1 cellular context compared by ENCODE assay signal in the genomic region with DNA sequence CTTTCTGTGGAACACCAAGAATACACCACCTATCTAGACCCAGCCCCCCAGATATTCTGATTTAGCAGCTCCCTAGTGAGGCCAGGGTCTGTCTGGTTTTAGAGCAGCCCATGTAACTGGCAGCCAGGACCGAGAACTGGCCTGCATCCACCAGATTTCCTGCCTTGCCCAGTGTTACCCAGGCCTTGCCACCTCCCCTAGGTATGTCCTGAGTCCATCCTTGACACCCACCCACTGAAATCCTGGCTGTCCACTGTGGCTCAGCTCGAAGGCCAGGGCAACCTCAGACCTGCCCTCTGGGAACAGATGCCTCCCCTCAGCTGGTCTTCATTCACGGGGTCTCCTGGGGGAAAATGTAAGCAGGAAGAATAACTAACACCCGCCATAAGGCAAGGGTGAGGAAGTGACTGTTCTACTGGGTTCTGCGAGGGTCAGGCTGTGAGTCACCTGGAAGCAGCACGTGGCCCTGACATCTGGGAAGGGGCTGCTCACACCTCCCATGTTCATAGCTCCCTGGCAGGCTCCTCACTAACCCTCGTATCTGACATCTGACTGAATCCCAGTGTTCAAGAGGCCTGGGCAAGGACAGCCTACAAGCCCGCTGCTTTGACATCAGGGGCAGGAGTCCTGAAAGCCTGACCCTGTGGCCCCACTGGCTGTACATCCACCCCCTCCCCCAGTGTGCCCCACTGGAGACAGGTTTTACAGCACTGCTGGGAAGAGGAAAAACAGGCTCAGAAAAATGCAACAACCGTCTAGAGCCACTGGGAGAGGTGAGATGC.
TF ChIP-seq lines count a peak whose summit lies in the region.

No MANE protein-coding gene starts in this region.

TF ChIP-seq in IMR-90, 13 proteins besides CTCF, POLR2A, EP300 and RAD21:
- TF ChIP-seq RFX5 (IDR thresholded peaks at IDR 0.05; ENCODE audit: low read depth, low read length) (no peak), NFE2L2 (IDR thresholded peaks at IDR 0.05; ENCODE audit: low read depth, low read length) (no peak), RCOR1 (IDR thresholded peaks at IDR 0.05; ENCODE audit: insufficient replicate concordance, low read length) (no peak), MAZ (IDR thresholded peaks at IDR 0.05; ENCODE audit: borderline replicate concordance, low read depth, low read length) (no peak), FOS (IDR thresholded peaks at IDR 0.05; ENCODE audit: low read depth, low read length) (0 out of 2 replicates have a peak, but pooled peaks have one; percentile 23), CEBPB (IDR thresholded peaks at IDR 0.05; ENCODE audit: low read depth, low read length) (no peak), MXI1 (IDR thresholded peaks at IDR 0.05; ENCODE audit: borderline replicate concordance, low read depth, low read length) (no peak), MAFK (IDR thresholded peaks at IDR 0.05; ENCODE audit: low read depth, low read length) (no peak), SMC3 (IDR thresholded peaks at IDR 0.05; ENCODE audit: low read depth, low read length) (no peak), CHD1 (IDR thresholded peaks at IDR 0.05; ENCODE audit: low read depth, low read length) (no peak), BHLHE40 (IDR thresholded peaks at IDR 0.05; ENCODE audit: low read depth, low read length) (peak; percentile 50)
- TF ChIP-seq, protein P1, sequence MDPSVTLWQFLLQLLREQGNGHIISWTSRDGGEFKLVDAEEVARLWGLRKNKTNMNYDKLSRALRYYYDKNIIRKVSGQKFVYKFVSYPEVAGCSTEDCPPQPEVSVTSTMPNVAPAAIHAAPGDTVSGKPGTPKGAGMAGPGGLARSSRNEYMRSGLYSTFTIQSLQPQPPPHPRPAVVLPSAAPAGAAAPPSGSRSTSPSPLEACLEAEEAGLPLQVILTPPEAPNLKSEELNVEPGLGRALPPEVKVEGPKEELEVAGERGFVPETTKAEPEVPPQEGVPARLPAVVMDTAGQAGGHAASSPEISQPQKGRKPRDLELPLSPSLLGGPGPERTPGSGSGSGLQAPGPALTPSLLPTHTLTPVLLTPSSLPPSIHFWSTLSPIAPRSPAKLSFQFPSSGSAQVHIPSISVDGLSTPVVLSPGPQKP (IDR thresholded peaks at IDR 0.05; ENCODE audit: borderline replicate concordance, low read depth, low read length): no peak
- TF ChIP-seq, protein P2, sequence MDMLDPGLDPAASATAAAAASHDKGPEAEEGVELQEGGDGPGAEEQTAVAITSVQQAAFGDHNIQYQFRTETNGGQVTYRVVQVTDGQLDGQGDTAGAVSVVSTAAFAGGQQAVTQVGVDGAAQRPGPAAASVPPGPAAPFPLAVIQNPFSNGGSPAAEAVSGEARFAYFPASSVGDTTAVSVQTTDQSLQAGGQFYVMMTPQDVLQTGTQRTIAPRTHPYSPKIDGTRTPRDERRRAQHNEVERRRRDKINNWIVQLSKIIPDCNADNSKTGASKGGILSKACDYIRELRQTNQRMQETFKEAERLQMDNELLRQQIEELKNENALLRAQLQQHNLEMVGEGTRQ (IDR thresholded peaks at IDR 0.05; ENCODE audit: low read depth, low read length): peak; percentile 81
TF ChIP-seq in IMR-90: peak in this region for 3.
